ENCODE assay signal across 12 cellular contexts in genomic region chr11:72249961-72250360, GRCh38. TPM values are rescaled to one million over a fixed set of nuclear protein-coding genes. Genes with fewer than 3 reads are reported as not detected.
"Had no signal": no experiment of that assay in that cellular context is flagged by ENCODE, and none has a peak within 500 bp of the region (broad histone marks: within the 10 kb centered on the region; RNA-seq: fewer than 3 reads in every experiment).

No MANE protein-coding gene starts in this region.

- H3K9me3 ChIP-seq: HAP-1 had no signal

- ATAC-seq: GM23338, HCT116 had no signal

- H2AFZ ChIP-seq: GM23248, GM23338 had no signal

- H3K4me3 ChIP-seq: GM23248, GM23338, HAP-1 had no signal

- H3K27ac ChIP-seq: GM23248 had no signal

- H3K4me3 Mint-ChIP-seq: GM23338, H9, HFFc6 had no signal

- H3K9ac ChIP-seq: GM23248 had no signal

- H3K4me1 ChIP-seq: HAP-1 had no signal

- DNase-seq: GM23248, GOT3, H7, H9, HCEC 1CT, HFFc6 had no signal

- FAIRE-seq: H1, H54 had no signal

- H3K4me2 ChIP-seq: GM23338 had no signal

- H3K27ac Mint-ChIP-seq: GM23338, H9, HFFc6 had no signal

- H3K36me3 ChIP-seq: HAP-1 had no signal

- H3K9me3 Mint-ChIP-seq: HFFc6 had no signal

RNA-seq across cellular contexts. Expression of gene PHOX2A, which starts 6.0 kb away (rescaled TPM):
- total RNA-seq: GM23248, GM23338, H1, H4, HFFc6 had no signal
- polyA plus RNA-seq: GM23248 had no signal

RNA-seq across cellular contexts. Expression of gene FOLR2, which starts 33.4 kb away (rescaled TPM):
- total RNA-seq: GM23248, GM23338, H1, H4, H7, H9, HFFc6 had no signal
- polyA plus RNA-seq: GM23248, GM23338, H1 had no signal

RNA-seq across cellular contexts. Expression of gene FOLR1, which starts 58.0 kb away (rescaled TPM):
- total RNA-seq: GM23248, GM23338, H1 had no signal
